Comparison of ENCODE assay signal across 20 cellular contexts in genomic region chr13:95920485-95920884, GRCh38.
DNase-seq lines count a peak whose midpoint lies in the region; TF ChIP-seq lines count a peak whose summit lies in the region.
"Had no signal": no experiment of that assay in that cellular context is flagged by ENCODE, and none has a peak within 500 bp of the region (broad histone marks: within the 10 kb centered on the region; RNA-seq: fewer than 3 reads in every experiment).

No MANE protein-coding gene starts in this region.

- BruUV-seq in A673 (replicated peaks; lab: Mats Ljungman, UMichigan), result no TSS peak

- no peaks in the 10 kb centered on the region for H3K4me1 ChIP-seq in A673 (ENCODE audit: insufficient read depth, low read length, poor library complexity, severe bottlenecking)

- CTCF ChIA-PET in A673 (lab: Charles Lee), result no interaction called here

- in situ Hi-C loops in brain microvascular endothelial cell (cut with HindIII; ENCODE audit: low pct_ligation_motif_present, low sequenced_read_pairs), result no loop called here

- H3K36me3 ChIP-seq in A673 (ENCODE audit: insufficient read depth, low read length, poor library complexity, severe bottlenecking), result no peaks in the 10 kb centered on the region
- no peaks in the 10 kb centered on the region for H3K36me3 ChIP-seq in brain microvascular endothelial cell (replicated peaks)
- H3K36me3 ChIP-seq: MG63 had no signal

- POLR2A ChIA-PET in A673 (lab: Charles Lee; ENCODE audit: low non-redundant PET), result no interaction called here

- no peaks in the 10 kb centered on the region for H3K27me3 ChIP-seq in A673 (replicated peaks; ENCODE audit: insufficient read depth, low read depth, low read length, poor library complexity)
- H3K27me3 ChIP-seq in brain microvascular endothelial cell (replicated peaks), result no peaks in the 10 kb centered on the region
- H3K27me3 ChIP-seq: MG63 had no signal

- DNase-seq in A673 (ENCODE audit: low spot score) (peak; percentile 2), GM04504 (ENCODE audit: low read depth) (peak; percentile 48), NCI-H526 treated with DMSO at 0.1 percent for 48 hours (lab: John Stamatoyannopoulos, UW) (peak; percentile 72), fibroblast of villous mesenchyme (ENCODE audit: low read depth) (peak; percentile 83), brain microvascular endothelial cell (no peak), NCI-H187 (lab: John Stamatoyannopoulos, UW) (no peak), HPDE6-E6E7 (ENCODE audit: extremely low spot score) (no peak)
- DNase-seq: DMS79; GOT3; HCEC 1CT; Karpas-422; MG63; NCI-H1417; NCI-H1694 treated with DMSO at 0.1 percent for 48 hours; NCI-H2107; NCI-H446 treated with DMSO at 0.1 percent for 48 hours; NCI-H774; NK-92 treated with Interleukin-12 subunit alpha and Interleukin-12 subunit beta, amount 100 ng/mL, for 24 hours; SIG-M5 had no signal

- H3K27ac ChIP-seq in A673 (ENCODE audit: low read depth, low read length, poor library complexity, severe bottlenecking) (no peak overlapping the region), brain microvascular endothelial cell (no peak overlapping the region)
- H3K27ac ChIP-seq: RWPE1 had no signal

- H3K4me3 ChIP-seq in A673 (ENCODE audit: low read depth, low read length, poor library complexity, severe bottlenecking), result no peak overlapping the region
- no peak overlapping the region for H3K4me3 ChIP-seq in fibroblast of villous mesenchyme (ENCODE audit: low read depth, low read length)
- H3K4me3 ChIP-seq in brain microvascular endothelial cell (ENCODE audit: low read depth, low read length), result no peak overlapping the region
- H3K4me3 ChIP-seq: MG63 had no signal

- no peaks in the 10 kb centered on the region for H3K9me3 ChIP-seq in A673 (ENCODE audit: low read depth, low read length, poor library complexity, severe bottlenecking)
- H3K9me3 ChIP-seq: MG63 had no signal

- TF ChIP-seq CTCF in A673 (conservative IDR thresholded peaks at IDR 0.05; ENCODE audit: low read depth, low read length), result no peak
- no peak for TF ChIP-seq CTCF in fibroblast of villous mesenchyme (IDR thresholded peaks at IDR 0.05; ENCODE audit: insufficient read depth, low read depth, low read length)
- TF ChIP-seq CTCF in brain microvascular endothelial cell (IDR thresholded peaks at IDR 0.05; ENCODE audit: low read depth, low read length, missing control alignments), result no peak

- intact Hi-C loops in A673 (cut with micrococcal nuclease; ENCODE audit: unreplicated experiment), result no loop called here

Comparison
In these comparisons a context has a peak if more than half of its experiments do, and no peak if none do; other contexts are left out.
1. DNase-seq: peak in A673 (single experiment), GM04504 (single experiment), NCI-H526 treated with DMSO at 0.1 percent for 48 hours (single experiment) and fibroblast of villous mesenchyme (single experiment); none in brain microvascular endothelial cell (single experiment), NCI-H187 (0 of 2) and HPDE6-E6E7 (single experiment).